Comparison of ENCODE assay signal across 10 cellular contexts in genomic region chr17:17808706-17809432, GRCh38. TPM values are rescaled to one million over a fixed set of nuclear protein-coding genes. Genes with fewer than 3 reads are reported as not detected.
DNase-seq lines count a peak whose midpoint lies in the region; ATAC-seq and TF ChIP-seq lines count a peak whose summit lies in the region.
"Had no signal": no experiment of that assay in that cellular context is flagged by ENCODE, and none has a peak within 500 bp of the region (broad histone marks: within the 10 kb centered on the region; RNA-seq: fewer than 3 reads in every experiment).

No MANE protein-coding gene starts in this region.

- H3K27me3 ChIP-seq in tibial artery = no peaks in the 10 kb centered on the region

- DNase-seq in GM12864 (ENCODE audit: low read depth) (peak; percentile 29), mesothelial cell of epicardium (ENCODE audit: low spot score in 2 of 2, unreplicated experiment in 2 of 2) (no peak), medulla oblongata (ENCODE audit: extremely low spot score) (no peak), tibial artery (no peak)
- no peak for DNase-seq in activated T-helper 2 cell treated with anti-CD3 and anti-CD28 coated beads, Interferon-gamma antibody, Interleukin-2, Interleukin-4, amounts not matched to agents 10 μg/mL and 5 μg/mL and 100 μg/mL, durations not matched to agents 14 hours and 24 hours and 36 hours (ENCODE audit: low spot score)
- DNase-seq: NCI-H774 had no signal

- peak; percentile 83 for ATAC-seq in HG02678 (IDR thresholded peaks at IDR 0.05; ENCODE audit: unreplicated experiment)
- ATAC-seq in HG03565 (IDR thresholded peaks at IDR 0.05; ENCODE audit: unreplicated experiment) = no peak
- ATAC-seq in GM18858 (IDR thresholded peaks at IDR 0.05; ENCODE audit: unreplicated experiment) = no peak

- H3K4me1 ChIP-seq in tibial artery = peaks cover 0 to 42% (median 27%) of the 10 kb centered on the region in 4 donors

- H3K9me3 Mint-ChIP-seq in activated T-helper 2 cell treated with anti-CD3 and anti-CD28 coated beads, Interferon-gamma antibody, Interleukin-2, Interleukin-4, amounts not matched to agents 10 μg/mL and 5 μg/mL and 100 μg/mL, durations not matched to agents 14 hours and 24 hours and 36 hours = no peaks in the 10 kb centered on the region
- H3K9me3 Mint-ChIP-seq in mesothelial cell of epicardium = no peaks in the 10 kb centered on the region

- H3K27me3 Mint-ChIP-seq in activated T-helper 2 cell treated with anti-CD3 and anti-CD28 coated beads, Interferon-gamma antibody, Interleukin-2, Interleukin-4, amounts not matched to agents 10 μg/mL and 5 μg/mL and 100 μg/mL, durations not matched to agents 14 hours and 24 hours and 36 hours (ENCODE audit: low read depth) = no peaks in the 10 kb centered on the region
- H3K27me3 Mint-ChIP-seq in mesothelial cell of epicardium (ENCODE audit: low read depth) = no peaks in the 10 kb centered on the region

- no peak overlapping the region for H3K27ac ChIP-seq in tibial artery
- H3K27ac ChIP-seq: parathyroid adenoma had no signal

- peak overlapping the region; percentile 29 for H3K27ac Mint-ChIP-seq in activated T-helper 2 cell treated with anti-CD3 and anti-CD28 coated beads, Interferon-gamma antibody, Interleukin-2, Interleukin-4, amounts not matched to agents 10 μg/mL and 5 μg/mL and 100 μg/mL, durations not matched to agents 14 hours and 24 hours and 36 hours
- peak overlapping the region; percentile 79 for H3K27ac Mint-ChIP-seq in mesothelial cell of epicardium

- H3K4me1 Mint-ChIP-seq in activated T-helper 2 cell treated with anti-CD3 and anti-CD28 coated beads, Interferon-gamma antibody, Interleukin-2, Interleukin-4, amounts not matched to agents 10 μg/mL and 5 μg/mL and 100 μg/mL, durations not matched to agents 14 hours and 24 hours and 36 hours (ENCODE audit: low read depth) = peaks cover 9% of the 10 kb centered on the region
- peaks cover 45% of the 10 kb centered on the region for H3K4me1 Mint-ChIP-seq in mesothelial cell of epicardium

- TF ChIP-seq CTCF in GM12864 (IDR thresholded peaks at IDR 0.05; ENCODE audit: low read depth, low read length, missing control alignments) (no peak), mesothelial cell of epicardium (IDR thresholded peaks at IDR 0.05; ENCODE audit: unreplicated experiment) (no peak), tibial artery (IDR thresholded peaks at IDR 0.05) (no peak)

- peaks cover 32% of the 10 kb centered on the region for H3K36me3 Mint-ChIP-seq in activated T-helper 2 cell treated with anti-CD3 and anti-CD28 coated beads, Interferon-gamma antibody, Interleukin-2, Interleukin-4, amounts not matched to agents 10 μg/mL and 5 μg/mL and 100 μg/mL, durations not matched to agents 14 hours and 24 hours and 36 hours (ENCODE audit: low read depth)
- peaks cover 20% of the 10 kb centered on the region for H3K36me3 Mint-ChIP-seq in mesothelial cell of epicardium

- H3K4me3 Mint-ChIP-seq in activated T-helper 2 cell treated with anti-CD3 and anti-CD28 coated beads, Interferon-gamma antibody, Interleukin-2, Interleukin-4, amounts not matched to agents 10 μg/mL and 5 μg/mL and 100 μg/mL, durations not matched to agents 14 hours and 24 hours and 36 hours (ENCODE audit: low read depth) = no peak overlapping the region
- H3K4me3 Mint-ChIP-seq in mesothelial cell of epicardium = peak overlapping the region; percentile 19

- H3K4me3 ChIP-seq in GM12864 (ENCODE audit: low read depth, low read length) (no peak overlapping the region), tibial artery (no peak overlapping the region)

- intact Hi-C loops in activated T-helper 2 cell treated with anti-CD3 and anti-CD28 coated beads, Interferon-gamma antibody, Interleukin-2, Interleukin-4, amounts not matched to agents 10 μg/mL and 5 μg/mL and 100 μg/mL, durations not matched to agents 14 hours and 24 hours and 36 hours (cut with micrococcal nuclease) = no loop called here
- intact Hi-C loops in tibial artery (cut with DNase I; ENCODE audit: low total_unique reads) = loop anchor here (10.0 kb wide), 1 partner anchor 216 kb away; no protein-coding TSS in a partner anchor

- H3K36me3 ChIP-seq in tibial artery = peaks cover 9 to 64% (median 15%) of the 10 kb centered on the region in 3 donors

- H3K9me3 ChIP-seq in tibial artery = no peaks in the 10 kb centered on the region

RNA-seq across cellular contexts. Expression of gene SREBF1, which starts 27.9 kb away (rescaled TPM):
- total RNA-seq in activated T-helper 2 cell treated with anti-CD3 and anti-CD28 coated beads, Interferon-gamma antibody, Interleukin-2, Interleukin-4, amounts not matched to agents 10 μg/mL and 5 μg/mL and 100 μg/mL, durations not matched to agents 14 hours and 24 hours and 36 hours = 166 and 175 TPM in 2 replicates
- total RNA-seq in mesothelial cell of epicardium = 179 to 187 TPM (median 181 TPM) in 3 replicates
